In genomic region chr13:102197193-102197592, GRCh38 we compare ENCODE assay signal across 9 cellular contexts.
DNase-seq lines count a peak whose midpoint lies in the region; ATAC-seq and TF ChIP-seq lines count a peak whose summit lies in the region.
"Had no signal": no experiment of that assay in that cellular context is flagged by ENCODE, and none has a peak within 500 bp of the region (broad histone marks: within the 10 kb centered on the region; RNA-seq: fewer than 3 reads in every experiment).

No MANE protein-coding gene starts in this region.

- H3K27me3 ChIP-seq in A673 (replicated peaks; ENCODE audit: insufficient read depth, low read depth, low read length, poor library complexity): no peaks in the 10 kb centered on the region
- no peaks in the 10 kb centered on the region for H3K27me3 ChIP-seq in NT2/D1 (ENCODE audit: insufficient read depth, insufficient read length)
- no peaks in the 10 kb centered on the region for H3K27me3 ChIP-seq in MG63

- H3K9me3 ChIP-seq in A673 (ENCODE audit: low read depth, low read length, poor library complexity, severe bottlenecking): peaks cover 7% of the 10 kb centered on the region
- no peaks in the 10 kb centered on the region for H3K9me3 ChIP-seq in NT2/D1 (ENCODE audit: insufficient read depth, low read length)
- H3K9me3 ChIP-seq in MG63: peaks cover 4% of the 10 kb centered on the region

- POLR2A ChIA-PET in A673 (lab: Charles Lee; ENCODE audit: low non-redundant PET): no interaction called here

- H3K4me1 ChIP-seq in A673 (ENCODE audit: insufficient read depth, low read length, poor library complexity, severe bottlenecking) (peaks cover 29% of the 10 kb centered on the region), NT2/D1 (ENCODE audit: insufficient read depth, insufficient read length) (no peaks in the 10 kb centered on the region)

- DNase-seq in A673 (ENCODE audit: low spot score) (peak; percentile 78), NT2/D1 (ENCODE audit: low read depth, low spot score) (peak; percentile 6), fibroblast of mammary gland (ENCODE audit: low read depth) (peak; percentile 66), MG63 (no peak)
- DNase-seq: CD4-positive, alpha-beta memory T cell had no signal

- no peak overlapping the region for H3K9ac ChIP-seq in NT2/D1 (ENCODE audit: insufficient read length, low read depth)

- no peaks in the 10 kb centered on the region for H3K36me3 ChIP-seq in A673 (ENCODE audit: insufficient read depth, low read length, poor library complexity, severe bottlenecking)
- H3K36me3 ChIP-seq in NT2/D1 (ENCODE audit: insufficient read depth, insufficient read length, low read length): no peaks in the 10 kb centered on the region
- no peaks in the 10 kb centered on the region for H3K36me3 ChIP-seq in MG63

- H3K27ac ChIP-seq in A673 (ENCODE audit: low read depth, low read length, poor library complexity, severe bottlenecking): no peak overlapping the region

- CTCF ChIA-PET in A673 (lab: Charles Lee): interaction anchor here (0.9 to 1.3 kb wide), 3 partner anchors 260 to 359 kb away, joined by 3 to 8 read pairs (median 8); no protein-coding TSS in a partner anchor

- ATAC-seq in GM18868 (IDR thresholded peaks at IDR 0.05; ENCODE audit: unreplicated experiment): peak; percentile 46
- no peak for ATAC-seq in HG02642 (IDR thresholded peaks at IDR 0.05; ENCODE audit: poor library complexity, unreplicated experiment)
- ATAC-seq in GM21367 (IDR thresholded peaks at IDR 0.05; ENCODE audit: unreplicated experiment): no peak
- no peak for ATAC-seq in GM21381 (IDR thresholded peaks at IDR 0.05; ENCODE audit: unreplicated experiment)

- peak; percentile 64 for TF ChIP-seq CTCF in A673 (conservative IDR thresholded peaks at IDR 0.05; ENCODE audit: low read depth, low read length)
- TF ChIP-seq CTCF in fibroblast of mammary gland (conservative IDR thresholded peaks at IDR 0.05; ENCODE audit: control insufficient read depth, insufficient read depth, low read depth, low read length): peak; percentile 67

- H3K4me3 ChIP-seq in A673 (ENCODE audit: low read depth, low read length, poor library complexity, severe bottlenecking): no peak overlapping the region
- H3K4me3 ChIP-seq in NT2/D1 (ENCODE audit: insufficient read length, low read depth): no peak overlapping the region
- no peak overlapping the region for H3K4me3 ChIP-seq in fibroblast of mammary gland (ENCODE audit: control insufficient read depth, low read depth, low read length)
- H3K4me3 ChIP-seq in MG63: no peak overlapping the region

- BruUV-seq in A673 (replicated peaks; lab: Mats Ljungman, UMichigan): no TSS peak

- intact Hi-C loops in A673 (cut with micrococcal nuclease; ENCODE audit: unreplicated experiment): loop anchor here (1.0 to 2.0 kb wide), 5 partner anchors 129 to 360 kb away; no protein-coding TSS in a partner anchor
